In the genomic region with DNA sequence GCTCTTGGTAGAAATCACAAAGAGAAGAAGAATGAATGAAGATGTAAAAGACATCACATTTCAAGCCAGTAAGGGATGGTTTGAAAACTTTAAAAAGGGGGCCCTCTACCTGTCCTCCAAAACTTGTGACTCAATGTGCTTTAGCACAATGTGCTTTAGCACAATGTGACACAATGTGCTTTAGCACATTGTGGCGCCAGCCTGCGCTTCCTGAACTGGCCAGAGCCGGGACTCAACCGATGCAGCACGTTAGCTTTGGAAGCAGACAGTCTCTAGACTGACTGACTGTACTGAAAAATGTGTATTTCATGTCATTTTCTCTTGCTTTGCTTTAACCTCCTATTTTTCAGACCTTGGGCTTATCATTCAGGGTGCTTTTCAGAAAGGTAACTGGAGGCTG, we compare ENCODE assay signal across 14 cellular contexts.
A peak's percentile ranks its signal among the peaks of the same experiment; 100 is the strongest.
DNase-seq lines count a peak whose midpoint lies in the region; ATAC-seq and TF ChIP-seq lines count a peak whose summit lies in the region.
"Had no signal": no experiment of that assay in that cellular context is flagged by ENCODE, and none has a peak within 500 bp of the region (broad histone marks: within the 10 kb centered on the region; RNA-seq: fewer than 3 reads in every experiment).

No MANE protein-coding gene starts in this region.

- no peaks in the 10 kb centered on the region for H3K27me3 ChIP-seq in gastrocnemius medialis
- H3K27me3 ChIP-seq in hepatocyte = no peaks in the 10 kb centered on the region
- H3K27me3 ChIP-seq: ascending aorta had no signal

- no peak for ATAC-seq in T-helper 17 cell
- peak; percentile 67 to 78 for ATAC-seq in gastrocnemius medialis
- ATAC-seq in esophagus mucosa = no peak
- ATAC-seq in HG03139 (IDR thresholded peaks at IDR 0.05; ENCODE audit: unreplicated experiment) = no peak

- peak; percentile 55 for DNase-seq in GF-D8 (lab: John Stamatoyannopoulos, UW)
- DNase-seq in T-helper 17 cell = no peak
- DNase-seq in activated naive CD8-positive, alpha-beta T cell treated with anti-CD3 and anti-CD28 coated beads for 36 hours = peak; percentile 55
- peak; percentile 39 to 43 for DNase-seq in gastrocnemius medialis
- DNase-seq in hepatocyte (ENCODE audit: low spot score) = no peak
- DNase-seq in NAMALWA (ENCODE audit: low spot score) = no peak
- DNase-seq: NCI-H1694, PC-9 had no signal

- peaks cover 38% of the 10 kb centered on the region for H4K20me1 ChIP-seq in hepatocyte (ENCODE audit: insufficient read depth, poor library complexity, severe bottlenecking)

- H3K36me3 Mint-ChIP-seq in T-helper 17 cell (ENCODE audit: low read depth) = peaks cover 3% of the 10 kb centered on the region
- peaks cover 14% of the 10 kb centered on the region for H3K36me3 Mint-ChIP-seq in activated naive CD8-positive, alpha-beta T cell treated with anti-CD3 and anti-CD28 coated beads for 36 hours

- peak overlapping the region; percentile 65 for H3K4me3 Mint-ChIP-seq in T-helper 17 cell
- peak overlapping the region; percentile 53 for H3K4me3 Mint-ChIP-seq in activated naive CD8-positive, alpha-beta T cell treated with anti-CD3 and anti-CD28 coated beads for 36 hours
- H3K4me3 Mint-ChIP-seq: CD14-positive monocyte had no signal

- H3K79me2 ChIP-seq in hepatocyte = peaks cover 79% of the 10 kb centered on the region

- peaks cover 2% of the 10 kb centered on the region for H3K9me3 Mint-ChIP-seq in activated naive CD8-positive, alpha-beta T cell treated with anti-CD3 and anti-CD28 coated beads for 36 hours
- H3K9me3 Mint-ChIP-seq: CD14-positive monocyte had no signal

- in situ Hi-C loops in gastrocnemius medialis (cut with MboI; ENCODE audit: low sequenced_read_pairs in 4 of 4) = loop anchor here in 1 of 4 donors (25.0 kb wide), 1 partner anchor 229 kb away; no protein-coding TSS in a partner anchor

- peak in 1 of 5 experiments; percentile 22 for TF ChIP-seq CTCF in gastrocnemius medialis (IDR thresholded peaks at IDR 0.05 in 4 of 5, conservative IDR thresholded peaks at IDR 0.05 in 1 of 5)
- TF ChIP-seq CTCF in hepatocyte (IDR thresholded peaks at IDR 0.05; ENCODE audit: poor library complexity) = no peak

- H3K4me1 Mint-ChIP-seq in T-helper 17 cell = peaks cover 44% of the 10 kb centered on the region
- H3K4me1 Mint-ChIP-seq in activated naive CD8-positive, alpha-beta T cell treated with anti-CD3 and anti-CD28 coated beads for 36 hours = peaks cover 57% of the 10 kb centered on the region

- TF ChIP-seq POLR2A in gastrocnemius medialis (IDR thresholded peaks at IDR 0.05) = no peak

- H3K27ac Mint-ChIP-seq in T-helper 17 cell = peak overlapping the region; percentile 75
- peak overlapping the region; percentile 89 for H3K27ac Mint-ChIP-seq in activated naive CD8-positive, alpha-beta T cell treated with anti-CD3 and anti-CD28 coated beads for 36 hours
- H3K27ac Mint-ChIP-seq: CD14-positive monocyte had no signal

- H3K4me2 ChIP-seq in hepatocyte = no peak overlapping the region
- H3K4me2 ChIP-seq: PC-9, smooth muscle cell had no signal

- H3K36me3 ChIP-seq in gastrocnemius medialis = no peaks in the 10 kb centered on the region
- no peaks in the 10 kb centered on the region for H3K36me3 ChIP-seq in hepatocyte (replicated peaks; ENCODE audit: insufficient read depth, low read depth)
- H3K36me3 ChIP-seq: ascending aorta had no signal

- H2AFZ ChIP-seq in hepatocyte = no peak overlapping the region
- H2AFZ ChIP-seq: PC-9 had no signal

- intact Hi-C loops in gastrocnemius medialis (cut with DNase I; ENCODE audit: low total_unique reads) = no loop called here

- no peaks in the 10 kb centered on the region for H3K9me3 ChIP-seq in T-helper 17 cell (ENCODE audit: control insufficient read depth, low read length, poor library complexity, severe bottlenecking)
- H3K9me3 ChIP-seq in gastrocnemius medialis = no peaks in the 10 kb centered on the region
- H3K9me3 ChIP-seq in hepatocyte (ENCODE audit: low read depth) = no peaks in the 10 kb centered on the region
- H3K9me3 ChIP-seq: ascending aorta had no signal

- WGBS in hepatocyte (ENCODE audit: low lambda C conversion rate, missing lambda C conversion rate) = 88% methylated on average over 5 of the region's 5 CpGs

- no peaks in the 10 kb centered on the region for H3K9me2 ChIP-seq in hepatocyte (replicated peaks; ENCODE audit: insufficient read depth)

- H3K4me1 ChIP-seq in gastrocnemius medialis (peaks cover 38 to 41% of the 10 kb centered on the region in 2 donors), hepatocyte (ENCODE audit: insufficient read depth) (no peaks in the 10 kb centered on the region)
- H3K4me1 ChIP-seq: ascending aorta had no signal

- H3K4me3 ChIP-seq in gastrocnemius medialis (no peak overlapping the region), hepatocyte (no peak overlapping the region)
- H3K4me3 ChIP-seq: ascending aorta, PC-9, smooth muscle cell had no signal

- peak overlapping the region in 3 of 4 donors; percentile 16 to 76 (median 35) for H3K27ac ChIP-seq in gastrocnemius medialis
- no peak overlapping the region for H3K27ac ChIP-seq in hepatocyte
- H3K27ac ChIP-seq: ascending aorta, epithelial cell of prostate, PC-9 had no signal

- no peaks in the 10 kb centered on the region for H3K27me3 Mint-ChIP-seq in T-helper 17 cell
- H3K27me3 Mint-ChIP-seq in activated naive CD8-positive, alpha-beta T cell treated with anti-CD3 and anti-CD28 coated beads for 36 hours = no peaks in the 10 kb centered on the region

Comparison
In these comparisons a context has a peak if more than half of its experiments do, and no peak if none do; other contexts are left out.
1. DNase-seq: peak in GF-D8 (single experiment), activated naive CD8-positive, alpha-beta T cell treated with anti-CD3 and anti-CD28 coated beads for 36 hours (single experiment) and gastrocnemius medialis (2 of 2); none in T-helper 17 cell (0 of 3), hepatocyte (single experiment) and NAMALWA (single experiment).
2. ATAC-seq: peak in gastrocnemius medialis (2 of 2); none in T-helper 17 cell (single experiment), esophagus mucosa (single experiment) and HG03139 (single experiment).